Comparison of ENCODE assay signal across 17 cellular contexts in the genomic region with DNA sequence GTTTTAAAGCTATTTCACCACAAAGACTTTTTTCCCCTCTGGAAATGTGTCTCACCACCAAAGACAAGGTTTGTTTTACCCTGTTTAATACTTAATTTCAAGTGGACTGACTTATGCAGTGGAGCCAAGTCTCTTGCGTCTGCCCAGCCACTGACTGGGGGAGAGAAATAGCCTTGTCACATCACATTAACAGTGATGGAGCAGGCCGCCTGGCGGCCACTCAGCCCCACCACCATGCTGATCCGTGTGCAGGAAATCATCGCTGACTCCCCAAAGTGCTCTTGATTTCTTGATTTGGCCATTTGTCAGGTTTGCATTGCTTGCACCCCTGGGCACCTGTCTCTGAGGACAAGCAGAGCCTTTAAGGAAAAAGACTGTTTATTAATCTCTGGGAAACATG.
DNase-seq lines count a peak whose midpoint lies in the region; TF ChIP-seq lines count a peak whose summit lies in the region.
"Had no signal": no experiment of that assay in that cellular context is flagged by ENCODE, and none has a peak within 500 bp of the region (broad histone marks: within the 10 kb centered on the region; RNA-seq: fewer than 3 reads in every experiment).

No MANE protein-coding gene starts in this region.

- H3K27me3 Mint-ChIP-seq in H9 (ENCODE audit: low read depth) (peaks cover 19% of the 10 kb centered on the region), endodermal cell (ENCODE audit: insufficient read depth) (peaks cover 7% of the 10 kb centered on the region)
- H3K27me3 Mint-ChIP-seq: CD4-positive, CD25-positive, alpha-beta regulatory T cell had no signal

- peaks cover 0 to 4% (median 3%) of the 10 kb centered on the region in 3 experiments; a peak in 3 of 7 replicates for H3K36me3 Mint-ChIP-seq in H9 (ENCODE audit: insufficient read depth in 1 of 3, low read depth in 3 of 3)
- H3K36me3 Mint-ChIP-seq in endodermal cell (ENCODE audit: low read depth), result no peaks in the 10 kb centered on the region
- H3K36me3 Mint-ChIP-seq: CD4-positive, CD25-positive, alpha-beta regulatory T cell had no signal

- H3K27me3 ChIP-seq in H9 (ENCODE audit: insufficient read depth, low read length), result no peaks in the 10 kb centered on the region
- no peaks in the 10 kb centered on the region for H3K27me3 ChIP-seq in endodermal cell (ENCODE audit: control insufficient read depth, insufficient read depth, low read length, poor library complexity, severe bottlenecking)
- H3K27me3 ChIP-seq in sigmoid colon, result no peaks in the 10 kb centered on the region
- H3K27me3 ChIP-seq in neuronal stem cell (ENCODE audit: control insufficient read depth in 3 of 3, insufficient read depth in 3 of 3, low read depth in 1 of 3, low read length in 3 of 3), result no peaks in the 10 kb centered on the region
- H3K27me3 ChIP-seq: MG63, SJSA1 had no signal

- H3K9ac ChIP-seq in H9 (ENCODE audit: extremely low read depth, insufficient read length, low read length) (no peak overlapping the region), endodermal cell (ENCODE audit: extremely low read depth, low read length, poor library complexity, severe bottlenecking) (no peak overlapping the region), neuronal stem cell (ENCODE audit: low read depth, low read length, poor library complexity) (no peak overlapping the region)

- H3K4ac ChIP-seq in H9 (ENCODE audit: low read depth, low read length), result no peak overlapping the region
- no peak overlapping the region for H3K4ac ChIP-seq in neuronal stem cell (ENCODE audit: low read length)

- H2BK5ac ChIP-seq in H9 (ENCODE audit: insufficient read length, low read length), result no peak overlapping the region
- no peak overlapping the region for H2BK5ac ChIP-seq in neuronal stem cell (ENCODE audit: low read length)

- intact Hi-C loops in sigmoid colon (cut with DNase I), result no loop called here

- H3K14ac ChIP-seq in H9 (ENCODE audit: insufficient read depth, low read length), result no peak overlapping the region
- H3K14ac ChIP-seq in neuronal stem cell (ENCODE audit: low read length), result no peak overlapping the region

- no peak overlapping the region for H4K91ac ChIP-seq in H9 (ENCODE audit: insufficient read length, low read depth, low read length)
- no peak overlapping the region for H4K91ac ChIP-seq in neuronal stem cell (ENCODE audit: low read depth, low read length, poor library complexity)

- H3K18ac ChIP-seq in H9 (ENCODE audit: insufficient read length, low read depth, low read length) (no peak overlapping the region), neuronal stem cell (ENCODE audit: low read length) (no peak overlapping the region)

- no CpG with 5 or more reads among the region's 5 CpGs for WGBS in H9 (ENCODE audit: extremely low coverage, insufficient read length, low lambda C conversion rate)
- 93 to 95% methylated on average over 2 to 5 of the region's 5 CpGs for WGBS in endodermal cell (ENCODE audit: insufficient coverage in 1 of 2, insufficient read length in 1 of 2), 2 experiments
- WGBS in sigmoid colon, 2 donors, result 90% methylated on average over 5 of the region's 5 CpGs
- no CpG with 5 or more reads among the region's 5 CpGs for WGBS in neuronal stem cell (ENCODE audit: extremely low coverage in 2 of 2, insufficient read length in 2 of 2, insufficient replicate concordance in 1 of 2), 2 donors

- H3K4me1 Mint-ChIP-seq in H9 (peaks cover 4 to 6% of the 10 kb centered on the region in 2 experiments), endodermal cell (peaks cover 6% of the 10 kb centered on the region)
- H3K4me1 Mint-ChIP-seq: CD4-positive, CD25-positive, alpha-beta regulatory T cell had no signal

- no peak for TF ChIP-seq POLR2A in sigmoid colon (IDR thresholded peaks at IDR 0.05)

- H2BK20ac ChIP-seq in H9 (ENCODE audit: low read depth, low read length, poor library complexity, severe bottlenecking), result no peak overlapping the region

- H2AK5ac ChIP-seq in H9 (ENCODE audit: insufficient read length, low read length) (no peak overlapping the region), neuronal stem cell (ENCODE audit: low read depth, low read length) (no peak overlapping the region)

- no peaks in the 10 kb centered on the region for H3K9me3 ChIP-seq in H9 (ENCODE audit: control insufficient read depth, low read depth, low read length)
- H3K9me3 ChIP-seq in endodermal cell (ENCODE audit: control insufficient read depth, low read length), result no peaks in the 10 kb centered on the region
- H3K9me3 ChIP-seq in sigmoid colon, result no peaks in the 10 kb centered on the region
- H3K9me3 ChIP-seq in neuronal stem cell (replicated peaks in 1 of 2; ENCODE audit: control insufficient read depth in 2 of 2, insufficient read depth in 1 of 2, low read depth in 1 of 2, low read length in 2 of 2), result peaks cover 0 to 4% of the 10 kb centered on the region in 2 donors
- H3K9me3 ChIP-seq: MG63 had no signal

- H3K27ac ChIP-seq in H9 (ENCODE audit: insufficient read length, low read depth, low read length), result no peak overlapping the region
- no peak overlapping the region for H3K27ac ChIP-seq in endodermal cell (ENCODE audit: low read depth, low read length)
- H3K27ac ChIP-seq in sigmoid colon, result no peak overlapping the region
- H3K27ac ChIP-seq in neuronal stem cell (replicated peaks; ENCODE audit: low read length), result no peak overlapping the region
- H3K27ac ChIP-seq: SJSA1 had no signal

- no peaks in the 10 kb centered on the region for H3K79me2 ChIP-seq in H9 (ENCODE audit: insufficient read depth, low read length)

- H4K20me1 ChIP-seq in H9 (ENCODE audit: control insufficient read depth, insufficient read depth, insufficient read length), result peaks cover 2% of the 10 kb centered on the region

- no peaks in the 10 kb centered on the region for H3K79me1 ChIP-seq in H9 (ENCODE audit: insufficient read depth, low read depth, low read length, poor library complexity, severe bottlenecking)
- H3K79me1 ChIP-seq in neuronal stem cell (ENCODE audit: low read depth, low read length), result no peaks in the 10 kb centered on the region

- H4K8ac ChIP-seq in H9 (replicated peaks; ENCODE audit: insufficient read length, low read depth, low read length) (no peak overlapping the region), neuronal stem cell (ENCODE audit: low read depth, low read length) (no peak overlapping the region)

- H3K36me3 ChIP-seq in endodermal cell (ENCODE audit: control insufficient read depth, insufficient read depth, low read length) (no peaks in the 10 kb centered on the region), sigmoid colon (no peaks in the 10 kb centered on the region), neuronal stem cell (replicated peaks in 1 of 2; ENCODE audit: control insufficient read depth in 2 of 2, insufficient read depth in 2 of 2, low read length in 2 of 2) (no peaks in the 10 kb centered on the region)
- H3K36me3 ChIP-seq: MG63, SJSA1 had no signal

- H2AFZ ChIP-seq in H9 (ENCODE audit: low read length) (no peak overlapping the region), neuronal stem cell (ENCODE audit: low read length) (no peak overlapping the region)

- in situ Hi-C loops in G401 (cut with HindIII; ENCODE audit: low sequenced_read_pairs), result no loop called here

- no peak overlapping the region for H4K5ac ChIP-seq in H9 (ENCODE audit: insufficient read length, low read depth, low read length)

- DNase-seq in G401 (ENCODE audit: low spot score) (peak; percentile 82), H9 (peak; percentile 5), endodermal cell (peak; percentile 34), sigmoid colon (peak; percentile 22), NCI-H2081 treated with DMSO at 0.1 percent for 48 hours (lab: John Stamatoyannopoulos, UW) (no peak), NCI-H2227 treated with DMSO at 0.1 percent for 48 hours (lab: John Stamatoyannopoulos, UW) (no peak), neuronal stem cell (ENCODE audit: low spot score) (no peak)
- DNase-seq: CD4-positive, CD25-positive, alpha-beta regulatory T cell; EL; Kasumi-1; MG63; NCI-H1417; NCI-H1694 treated with DMSO at 0.1 percent for 48 hours; NCI-H510A treated with DMSO at 0.1 percent for 48 hours; NCI-H748 treated with DMSO at 0.1 percent for 48 hours; OCI-M1 had no signal

- H3T11ph ChIP-seq in H9 (ENCODE audit: low read length), result no peak overlapping the region

- H2BK12ac ChIP-seq in H9 (ENCODE audit: insufficient read length, low read depth, low read length) (no peak overlapping the region), neuronal stem cell (ENCODE audit: low read length) (no peak overlapping the region)

- TF ChIP-seq CTCF in H9 (conservative IDR thresholded peaks at IDR 0.05) (0 out of 3 replicates have a peak, but pooled peaks have one; percentile 11), endodermal cell (conservative IDR thresholded peaks at IDR 0.05) (no peak), sigmoid colon (IDR thresholded peaks at IDR 0.05) (no peak)

- TF ChIP-seq EP300 in sigmoid colon (IDR thresholded peaks at IDR 0.05), result no peak

- H3K27ac Mint-ChIP-seq in H9 (no peak overlapping the region), endodermal cell (no peak overlapping the region)
- H3K27ac Mint-ChIP-seq: CD4-positive, CD25-positive, alpha-beta regulatory T cell had no signal

- H2BK15ac ChIP-seq in H9 (ENCODE audit: low read depth, low read length), result no peak overlapping the region
- H2BK15ac ChIP-seq in neuronal stem cell (ENCODE audit: low read length), result no peak overlapping the region

- H2BK120ac ChIP-seq in H9 (ENCODE audit: low read depth, low read length, poor library complexity, severe bottlenecking), result no peak overlapping the region
- no peak overlapping the region for H2BK120ac ChIP-seq in neuronal stem cell (ENCODE audit: low read depth, low read length)

- no peaks in the 10 kb centered on the region for H3K23me2 ChIP-seq in H9 (ENCODE audit: insufficient read length, low read depth, low read length, poor library complexity, severe bottlenecking)

- H3K4me3 Mint-ChIP-seq in H9, result no peak overlapping the region
- no peak overlapping the region for H3K4me3 Mint-ChIP-seq in endodermal cell
- H3K4me3 Mint-ChIP-seq: CD4-positive, CD25-positive, alpha-beta regulatory T cell had no signal

- H3K23ac ChIP-seq in H9 (ENCODE audit: insufficient read length, low read depth, low read length) (no peak overlapping the region), neuronal stem cell (ENCODE audit: low read depth, low read length, poor library complexity) (no peak overlapping the region)

- no peak overlapping the region for H3K56ac ChIP-seq in H9 (ENCODE audit: insufficient read length, low read depth, low read length)

- H3K4me2 ChIP-seq in H9 (ENCODE audit: insufficient read depth, insufficient read length, low read length) (no peak overlapping the region), neuronal stem cell (ENCODE audit: insufficient read depth, low read length, poor library complexity, severe bottlenecking) (no peak overlapping the region)

- peaks cover 11 to 24% of the 10 kb centered on the region in 2 experiments for H3K9me3 Mint-ChIP-seq in H9
- peaks cover 12% of the 10 kb centered on the region for H3K9me3 Mint-ChIP-seq in endodermal cell

- H3K4me3 ChIP-seq in endodermal cell (ENCODE audit: low read length), result no peak overlapping the region
- no peak overlapping the region for H3K4me3 ChIP-seq in sigmoid colon
- H3K4me3 ChIP-seq in neuronal stem cell (ENCODE audit: low read length in 2 of 2), result no peak overlapping the region
- H3K4me3 ChIP-seq: MG63, SJSA1 had no signal

- H3K4me1 ChIP-seq in H9 (ENCODE audit: insufficient read depth, low read length) (no peaks in the 10 kb centered on the region; the same call in 1 of the 2 replicates), endodermal cell (ENCODE audit: control insufficient read depth, insufficient read depth, low read length) (no peaks in the 10 kb centered on the region), sigmoid colon (no peaks in the 10 kb centered on the region), neuronal stem cell (ENCODE audit: control insufficient read depth in 2 of 2, insufficient read depth in 1 of 2, low read depth in 1 of 2, low read length in 2 of 2) (no peaks in the 10 kb centered on the region)
- H3K4me1 ChIP-seq: SJSA1 had no signal

Comparison
In these comparisons a context has a peak if more than half of its experiments do, and no peak if none do; other contexts are left out.
1. DNase-seq: peak in G401 (single experiment), H9 (single experiment), endodermal cell (single experiment) and sigmoid colon (single experiment); none in NCI-H2081 treated with DMSO at 0.1 percent for 48 hours (single experiment), NCI-H2227 treated with DMSO at 0.1 percent for 48 hours (single experiment) and neuronal stem cell (single experiment).